In genomic region chr5:72985719-72986118, GRCh38 we compare ENCODE assay signal across 10 cellular contexts.
"Had no signal": no experiment of that assay in that cellular context is flagged by ENCODE, and none has a peak within 500 bp of the region (broad histone marks: within the 10 kb centered on the region; RNA-seq: fewer than 3 reads in every experiment).

No MANE protein-coding gene starts in this region.

- DNase-seq: H9, HCEC 1CT, HFFc6, Karpas-422, KBM-7 had no signal

- H3K9ac ChIP-seq: KMS-11 had no signal

- ATAC-seq: GM23338 had no signal

- H2AFZ ChIP-seq: GM23338 had no signal

- H3K27ac ChIP-seq: KMS-11 had no signal

- FAIRE-seq: H1, H54, HTR-8/SVneo had no signal

- H3K4me3 ChIP-seq: GM23338 had no signal

- H3K4me2 ChIP-seq: GM23338, KMS-11 had no signal
